Comparison of ENCODE assay signal across 18 cellular contexts in genomic region chr3:121627211-121627610, GRCh38. TPM values are rescaled to one million over a fixed set of nuclear protein-coding genes. Genes with fewer than 3 reads are reported as not detected.
DNase-seq lines count a peak whose midpoint lies in the region; ATAC-seq and TF ChIP-seq lines count a peak whose summit lies in the region.
"Had no signal": no experiment of that assay in that cellular context is flagged by ENCODE, and none has a peak within 500 bp of the region (broad histone marks: within the 10 kb centered on the region; RNA-seq: fewer than 3 reads in every experiment).

No MANE protein-coding gene starts in this region.

- peak overlapping the region; percentile 36 for H2BK12ac ChIP-seq in H9 (ENCODE audit: insufficient read length, low read depth, low read length)
- H2BK12ac ChIP-seq in neuronal stem cell (ENCODE audit: low read length), result no peak overlapping the region

- peaks cover 27 to 30% of the 10 kb centered on the region in 2 experiments for H3K4me1 Mint-ChIP-seq in H9

- H3K27me3 ChIP-seq in left ventricle myocardium inferior (ENCODE audit: low read depth) (no peaks in the 10 kb centered on the region), H9 (ENCODE audit: insufficient read depth, low read length) (no peaks in the 10 kb centered on the region), neuronal stem cell (ENCODE audit: control insufficient read depth in 3 of 3, insufficient read depth in 3 of 3, low read depth in 1 of 3, low read length in 3 of 3) (peaks cover 0 to 3% (median 0%) of the 10 kb centered on the region in 3 experiments), PC-9 (ENCODE audit: insufficient read depth, low read depth) (no peaks in the 10 kb centered on the region)
- H3K27me3 ChIP-seq: BLaER1 had no signal

- no peaks in the 10 kb centered on the region for H3K79me1 ChIP-seq in H9 (ENCODE audit: insufficient read depth, low read depth, low read length, poor library complexity, severe bottlenecking)
- H3K79me1 ChIP-seq in neuronal stem cell (ENCODE audit: low read depth, low read length), result no peaks in the 10 kb centered on the region

- WGBS in H9 (ENCODE audit: extremely low coverage, insufficient read length, low lambda C conversion rate), result no CpG with 5 or more reads among the region's 4 CpGs
- WGBS in neuronal stem cell (ENCODE audit: extremely low coverage in 2 of 2, insufficient read length in 2 of 2, insufficient replicate concordance in 1 of 2), 2 donors, result no CpG with 5 or more reads among the region's 4 CpGs

- POLR2A ChIA-PET in PC-9 (lab: Charles Lee; ENCODE audit: unreplicated experiment), result no interaction called here

- no TSS peak for BruUV-seq in PC-9 (replicated peaks; lab: Mats Ljungman, UMichigan)

- H3K9ac ChIP-seq in H9 (ENCODE audit: extremely low read depth, insufficient read length, low read length) (no peak overlapping the region), neuronal stem cell (ENCODE audit: low read depth, low read length, poor library complexity) (no peak overlapping the region)
- H3K9ac ChIP-seq: BLaER1, GM23248, KMS-11 had no signal

- H3K9me3 ChIP-seq in left ventricle myocardium inferior (replicated peaks), result no peaks in the 10 kb centered on the region
- no peaks in the 10 kb centered on the region for H3K9me3 ChIP-seq in H9 (ENCODE audit: control insufficient read depth, low read depth, low read length)
- no peaks in the 10 kb centered on the region for H3K9me3 ChIP-seq in neuronal stem cell (replicated peaks in 1 of 2; ENCODE audit: control insufficient read depth in 2 of 2, insufficient read depth in 1 of 2, low read depth in 1 of 2, low read length in 2 of 2)
- H3K9me3 ChIP-seq in PC-9 (ENCODE audit: insufficient read depth, low read depth), result no peaks in the 10 kb centered on the region
- H3K9me3 ChIP-seq: BLaER1 had no signal

- H3K79me2 ChIP-seq in H9 (ENCODE audit: insufficient read depth, low read length), result no peaks in the 10 kb centered on the region
- H3K79me2 ChIP-seq in PC-9 (ENCODE audit: low read depth), result no peaks in the 10 kb centered on the region

- no peaks in the 10 kb centered on the region for H3F3A ChIP-seq in PC-9 (ENCODE audit: insufficient read depth, low read depth)

- H3K23ac ChIP-seq in H9 (ENCODE audit: insufficient read length, low read depth, low read length), result no peak overlapping the region
- no peak overlapping the region for H3K23ac ChIP-seq in neuronal stem cell (ENCODE audit: low read depth, low read length, poor library complexity)

- H3K4me3 Mint-ChIP-seq in H9, result no peak overlapping the region
- H3K4me3 Mint-ChIP-seq: CD4-positive, CD25-positive, alpha-beta regulatory T cell had no signal

- no peak overlapping the region for H2AFZ ChIP-seq in H9 (ENCODE audit: low read length)
- peak overlapping the region; percentile 13 for H2AFZ ChIP-seq in neuronal stem cell (ENCODE audit: low read length)
- H2AFZ ChIP-seq in PC-9, result no peak overlapping the region
- H2AFZ ChIP-seq: GM23248 had no signal

- H3K27ac Mint-ChIP-seq in H9, result no peak overlapping the region; a peak in 1 of 7 replicates

- H3K14ac ChIP-seq in H9 (ENCODE audit: insufficient read depth, low read length) (no peak overlapping the region), neuronal stem cell (ENCODE audit: low read length) (no peak overlapping the region)

- no peak overlapping the region for H3K18ac ChIP-seq in H9 (ENCODE audit: insufficient read length, low read depth, low read length)
- no peak overlapping the region for H3K18ac ChIP-seq in neuronal stem cell (ENCODE audit: low read length)

- H2BK15ac ChIP-seq in H9 (ENCODE audit: low read depth, low read length), result no peak overlapping the region
- no peak overlapping the region for H2BK15ac ChIP-seq in neuronal stem cell (ENCODE audit: low read length)

- no peak for ATAC-seq in Right ventricle myocardium superior (ENCODE audit: poor library complexity)
- ATAC-seq: HepG2 had no signal

- no peak overlapping the region for H3T11ph ChIP-seq in H9 (ENCODE audit: low read length)

- H3K4me3 ChIP-seq in left ventricle myocardium inferior (no peak overlapping the region), neuronal stem cell (ENCODE audit: low read length in 2 of 2) (no peak overlapping the region), PC-9 (no peak overlapping the region)
- H3K4me3 ChIP-seq: BLaER1, GM23248 had no signal

- H2AK5ac ChIP-seq in H9 (ENCODE audit: insufficient read length, low read length) (no peak overlapping the region), neuronal stem cell (ENCODE audit: low read depth, low read length) (no peak overlapping the region)

- intact Hi-C loops in left ventricle myocardium inferior (cut with micrococcal nuclease) (no loop called here), Right ventricle myocardium superior (cut with DNase I) (no loop called here), PC-9 (cut with micrococcal nuclease; ENCODE audit: unreplicated experiment) (no loop called here)

- H3K27ac ChIP-seq in left ventricle myocardium inferior (replicated peaks) (peak overlapping the region; percentile 80), H9 (ENCODE audit: insufficient read length, low read depth, low read length) (no peak overlapping the region), neuronal stem cell (replicated peaks; ENCODE audit: low read length) (no peak overlapping the region), PC-9 (no peak overlapping the region)
- H3K27ac ChIP-seq: 22Rv1, BLaER1, GM23248, KMS-11 had no signal

- no peak overlapping the region for H4K91ac ChIP-seq in H9 (ENCODE audit: insufficient read length, low read depth, low read length)
- H4K91ac ChIP-seq in neuronal stem cell (ENCODE audit: low read depth, low read length, poor library complexity), result no peak overlapping the region

- H3K4me2 ChIP-seq in H9 (ENCODE audit: insufficient read depth, insufficient read length, low read length), result no peak overlapping the region
- H3K4me2 ChIP-seq in neuronal stem cell (ENCODE audit: insufficient read depth, low read length, poor library complexity, severe bottlenecking), result no peak overlapping the region
- H3K4me2 ChIP-seq in PC-9, result no peak overlapping the region
- H3K4me2 ChIP-seq: BLaER1, KMS-11 had no signal

- peaks cover 23% of the 10 kb centered on the region for H3K36me3 ChIP-seq in left ventricle myocardium inferior
- H3K36me3 ChIP-seq in neuronal stem cell (replicated peaks in 1 of 2; ENCODE audit: control insufficient read depth in 2 of 2, insufficient read depth in 2 of 2, low read length in 2 of 2), result no peaks in the 10 kb centered on the region
- H3K36me3 ChIP-seq in PC-9 (ENCODE audit: low read depth), result no peaks in the 10 kb centered on the region

- no peak overlapping the region for H2BK20ac ChIP-seq in H9 (ENCODE audit: low read depth, low read length, poor library complexity, severe bottlenecking)

- no peaks in the 10 kb centered on the region for H3K27me3 Mint-ChIP-seq in H9 (ENCODE audit: low read depth)
- H3K27me3 Mint-ChIP-seq: CD4-positive, CD25-positive, alpha-beta regulatory T cell had no signal

- H3K4me1 ChIP-seq in left ventricle myocardium inferior (peaks cover 62% of the 10 kb centered on the region), H9 (ENCODE audit: insufficient read depth, low read length) (peaks cover 8% of the 10 kb centered on the region), neuronal stem cell (ENCODE audit: control insufficient read depth in 2 of 2, insufficient read depth in 1 of 2, low read depth in 1 of 2, low read length in 2 of 2) (peaks cover 0 to 2% of the 10 kb centered on the region in 2 donors), PC-9 (replicated peaks; ENCODE audit: insufficient read depth) (no peaks in the 10 kb centered on the region)
- H3K4me1 ChIP-seq: BLaER1 had no signal

- DNase-seq in left ventricle myocardium inferior, result no peak
- no peak for DNase-seq in Right ventricle myocardium superior
- DNase-seq in H9, result no peak
- DNase-seq in neuronal stem cell (ENCODE audit: low spot score), result no peak
- DNase-seq in occipital lobe (lab: John Stamatoyannopoulos, UW), result no peak
- no peak for DNase-seq in PC-9
- no peak for DNase-seq in cerebellar cortex (ENCODE audit: low spot score)
- DNase-seq: AML-193; CD4-positive, CD25-positive, alpha-beta regulatory T cell; COR-L47; GF-D8; GM23248; H7 had no signal

- TF ChIP-seq CTCF in left ventricle myocardium inferior (IDR thresholded peaks at IDR 0.05; ENCODE audit: borderline replicate concordance), result no peak
- TF ChIP-seq CTCF in H9 (conservative IDR thresholded peaks at IDR 0.05), result no peak
- no peak for TF ChIP-seq CTCF in PC-9 (conservative IDR thresholded peaks at IDR 0.05)

- H2BK120ac ChIP-seq in H9 (ENCODE audit: low read depth, low read length, poor library complexity, severe bottlenecking), result no peak overlapping the region
- H2BK120ac ChIP-seq in neuronal stem cell (ENCODE audit: low read depth, low read length), result no peak overlapping the region

- H2BK5ac ChIP-seq in H9 (ENCODE audit: insufficient read length, low read length) (no peak overlapping the region), neuronal stem cell (ENCODE audit: low read length) (no peak overlapping the region)

- no peaks in the 10 kb centered on the region; a peak in 1 of 5 replicates for H3K9me3 Mint-ChIP-seq in H9
- H3K9me3 Mint-ChIP-seq: CD4-positive, CD25-positive, alpha-beta regulatory T cell had no signal

- no peak overlapping the region for H4K5ac ChIP-seq in H9 (ENCODE audit: insufficient read length, low read depth, low read length)

- CTCF ChIA-PET in PC-9 (lab: Charles Lee), result no interaction called here

- no peaks in the 10 kb centered on the region for H3K36me3 Mint-ChIP-seq in H9 (ENCODE audit: insufficient read depth in 1 of 3, low read depth in 3 of 3)

- H3K4ac ChIP-seq in H9 (ENCODE audit: low read depth, low read length), result no peak overlapping the region
- no peak overlapping the region for H3K4ac ChIP-seq in neuronal stem cell (ENCODE audit: low read length)

- H3K23me2 ChIP-seq in H9 (ENCODE audit: insufficient read length, low read depth, low read length, poor library complexity, severe bottlenecking), result no peaks in the 10 kb centered on the region

- H3K9me2 ChIP-seq in PC-9 (ENCODE audit: insufficient read depth), result 0 out of 2 replicates have a peak, but pooled peaks cover 5% of the 10 kb centered on the region

- no peak overlapping the region for H3K56ac ChIP-seq in H9 (ENCODE audit: insufficient read length, low read depth, low read length)

- H4K20me1 ChIP-seq in H9 (ENCODE audit: control insufficient read depth, insufficient read depth, insufficient read length), result no peaks in the 10 kb centered on the region
- H4K20me1 ChIP-seq in PC-9 (ENCODE audit: insufficient read depth), result no peaks in the 10 kb centered on the region
- H4K20me1 ChIP-seq: BLaER1 had no signal

- no peak overlapping the region for H4K8ac ChIP-seq in H9 (replicated peaks; ENCODE audit: insufficient read length, low read depth, low read length)
- no peak overlapping the region for H4K8ac ChIP-seq in neuronal stem cell (ENCODE audit: low read depth, low read length)

RNA-seq across cellular contexts. Expression of gene HCLS1, which starts 33.5 kb away (rescaled TPM):
- total RNA-seq in left ventricle myocardium inferior (8.7 TPM), Right ventricle myocardium superior (9.6 TPM), H9 (2021) (1.1 and 1.2 TPM in 2 replicates), occipital lobe (1.9 TPM), PC-9 (2021) (2.2 and 2.6 TPM in 2 replicates)
- not detected for polyA plus RNA-seq in neuronal stem cell (2013, experiment 1 of 2)
- polyA plus RNA-seq in neuronal stem cell (2013, experiment 2 of 2), result 0.11 TPM
- total RNA-seq: HepG2 had no signal
- polyA plus RNA-seq: HepG2 had no signal

RNA-seq across cellular contexts. Expression of gene FBXO40, which starts 34.0 kb away (rescaled TPM):
- total RNA-seq in left ventricle myocardium inferior, result 245 TPM
- 207 TPM for total RNA-seq in Right ventricle myocardium superior
- 0.04 and 0.15 TPM in 2 replicates for total RNA-seq in H9 (2021)
- not detected for polyA plus RNA-seq in neuronal stem cell (2013, experiment 1 of 2)
- not detected for polyA plus RNA-seq in neuronal stem cell (2013, experiment 2 of 2)
- total RNA-seq in occipital lobe, result 0.31 TPM
- total RNA-seq in PC-9 (2021), result not detected in 2 replicates
- total RNA-seq: CD4-positive, CD25-positive, alpha-beta regulatory T cell; GM23248; HepG2 had no signal
- polyA plus RNA-seq: GM23248, HepG2 had no signal

RNA-seq across cellular contexts. Expression of gene ARGFX, which starts 59.5 kb away (rescaled TPM):
- total RNA-seq in left ventricle myocardium inferior (not detected), Right ventricle myocardium superior (not detected), H9 (2021) (not detected in 2 replicates), occipital lobe (not detected), PC-9 (2021) (not detected in 2 replicates)
- polyA plus RNA-seq in neuronal stem cell (2013, experiment 1 of 2), result not detected
- not detected for polyA plus RNA-seq in neuronal stem cell (2013, experiment 2 of 2)
- total RNA-seq: CD4-positive, CD25-positive, alpha-beta regulatory T cell; GM23248; H7; HepG2; HT1080 had no signal
- polyA plus RNA-seq: CD4-positive, CD25-positive, alpha-beta regulatory T cell; GM23248; HepG2 had no signal

Comparison
In these comparisons a context has a peak if more than half of its experiments do, and no peak if none do; other contexts are left out.
1. RNA of gene FBXO40, which starts 34.0 kb away (total RNA-seq): 245 TPM in left ventricle myocardium inferior (single experiment) and 207 TPM in Right ventricle myocardium superior (single experiment); 0.31 TPM in occipital lobe (single experiment), 0.04 to 0.15 TPM in H9 and not detected in PC-9; every median in the first group is over 100 times any median in the second.